21 cellular contexts compared by ENCODE assay signal in the genomic region with DNA sequence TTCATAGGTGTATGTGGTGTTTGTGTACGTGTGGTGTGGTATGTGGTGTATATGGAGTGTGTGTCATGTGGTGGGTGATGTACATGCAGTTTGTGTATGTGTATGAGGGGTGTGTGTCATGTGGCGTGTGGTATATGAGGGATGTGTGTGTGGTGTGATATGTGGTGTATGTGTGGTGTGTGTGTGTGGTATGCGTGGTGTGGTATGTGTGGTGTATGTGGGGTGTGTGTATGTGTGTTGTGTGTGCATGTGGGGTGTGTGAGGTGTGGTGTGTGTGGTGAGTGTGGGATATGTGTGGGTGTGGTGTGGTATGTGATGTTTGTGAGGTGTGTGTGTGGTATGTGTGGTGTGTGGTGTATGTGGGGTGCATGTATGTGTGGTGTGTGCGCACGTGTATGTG.
DNase-seq lines count a peak whose midpoint lies in the region; ATAC-seq, FAIRE-seq and TF ChIP-seq lines count a peak whose summit lies in the region.
"Had no signal": no experiment of that assay in that cellular context is flagged by ENCODE, and none has a peak within 500 bp of the region (broad histone marks: within the 10 kb centered on the region; RNA-seq: fewer than 3 reads in every experiment).

No MANE protein-coding gene starts in this region.

- no peaks in the 10 kb centered on the region for H3K79me1 ChIP-seq in IMR-90 (ENCODE audit: low read depth in 1 of 2, low read length in 2 of 2)

- H3K18ac ChIP-seq in IMR-90 (ENCODE audit: low read depth, low read length): no peak overlapping the region

- no peak overlapping the region for H4K8ac ChIP-seq in IMR-90 (ENCODE audit: low read depth in 2 of 2, low read length in 2 of 2)

- H3K4me1 Mint-ChIP-seq in naive thymus-derived CD4-positive, alpha-beta T cell: no peaks in the 10 kb centered on the region
- no peaks in the 10 kb centered on the region for H3K4me1 Mint-ChIP-seq in activated naive CD8-positive, alpha-beta T cell treated with anti-CD3 and anti-CD28 coated beads, Interleukin-2, amount 50 U/mL, for 24 hours
- no peaks in the 10 kb centered on the region for H3K4me1 Mint-ChIP-seq in activated T-cell treated with anti-CD3 and anti-CD28 coated beads, Interleukin-2, amount 50 U/mL, for 24 hours (ENCODE audit: low read depth)
- H3K4me1 Mint-ChIP-seq: CD4-positive, CD25-positive, alpha-beta regulatory T cell; CD8-positive, alpha-beta memory T cell had no signal

- CTCF ChIA-PET in IMR-90 (lab: Yijun Ruan, JAX) (no interaction called here), K562 (lab: Yijun Ruan, JAX; ENCODE audit: low intra/inter-chr PET ratio) (no interaction called here)
- CTCF ChIA-PET in naive thymus-derived CD4-positive, alpha-beta T cell (lab: Charles Lee): no interaction called here

- H3K9me1 ChIP-seq in IMR-90 (ENCODE audit: insufficient read depth, low read length) (no peaks in the 10 kb centered on the region), K562 (ENCODE audit: control insufficient read depth, insufficient read depth, low read length) (no peaks in the 10 kb centered on the region)

- TF ChIP-seq POLR2A in IMR-90 (IDR thresholded peaks at IDR 0.05; ENCODE audit: low read depth, low read length) (no peak), K562 (conservative IDR thresholded peaks at IDR 0.05) (no peak), esophagus squamous epithelium (IDR thresholded peaks at IDR 0.05) (no peak)

- H3K4me3 Mint-ChIP-seq in naive thymus-derived CD4-positive, alpha-beta T cell: no peak overlapping the region
- H3K4me3 Mint-ChIP-seq in activated naive CD8-positive, alpha-beta T cell treated with anti-CD3 and anti-CD28 coated beads, Interleukin-2, amount 50 U/mL, for 24 hours: no peak overlapping the region
- H3K4me3 Mint-ChIP-seq in activated T-cell treated with anti-CD3 and anti-CD28 coated beads, Interleukin-2, amount 50 U/mL, for 24 hours: no peak overlapping the region
- H3K4me3 Mint-ChIP-seq: CD4-positive, CD25-positive, alpha-beta regulatory T cell; CD8-positive, alpha-beta memory T cell had no signal

- H2BK20ac ChIP-seq in IMR-90 (ENCODE audit: low read depth, low read length): no peak overlapping the region

- H3K27me3 ChIP-seq in IMR-90 (ENCODE audit: control insufficient read depth, insufficient read depth, low read length) (no peaks in the 10 kb centered on the region), K562 (ENCODE audit: control insufficient read depth in 2 of 2, insufficient read depth in 2 of 2, low read length in 2 of 2) (no peaks in the 10 kb centered on the region), esophagus squamous epithelium (peaks cover 0 to 6% (median 0%) of the 10 kb centered on the region in 4 donors)
- H3K27me3 ChIP-seq in naive thymus-derived CD4-positive, alpha-beta T cell (ENCODE audit: control insufficient read depth in 2 of 2, insufficient read depth in 2 of 2, low read length in 2 of 2): no peaks in the 10 kb centered on the region
- H3K27me3 ChIP-seq: BE2C had no signal

- H3K9me3 ChIP-seq in IMR-90 (ENCODE audit: control insufficient read depth, insufficient read depth, low read length) (peaks cover 28% of the 10 kb centered on the region), K562 (replicated peaks; ENCODE audit: control insufficient read depth, insufficient read depth, low read depth, low read length) (no peaks in the 10 kb centered on the region; the same call in 1 of the 2 replicates), esophagus squamous epithelium (no peaks in the 10 kb centered on the region)
- H3K9me3 ChIP-seq in naive thymus-derived CD4-positive, alpha-beta T cell (ENCODE audit: control insufficient read depth in 2 of 3, low read length in 3 of 3): no peaks in the 10 kb centered on the region
- H3K9me3 ChIP-seq: HAP-1 had no signal

- H3K14ac ChIP-seq in IMR-90 (replicated peaks; ENCODE audit: low read depth, low read length): no peak overlapping the region

- H3K4ac ChIP-seq in IMR-90 (ENCODE audit: low read depth, low read length): no peak overlapping the region

- DNase-seq in IMR-90 (no peak), K562 (ENCODE audit: extremely low read depth in 1 of 4, low spot score in 3 of 4) (no peak), esophagus squamous epithelium (lab: John Stamatoyannopoulos, UW) (no peak)
- no peak for DNase-seq in naive thymus-derived CD4-positive, alpha-beta T cell
- DNase-seq in activated naive CD8-positive, alpha-beta T cell treated with anti-CD3 and anti-CD28 coated beads, Interleukin-2, amount 50 U/mL, for 24 hours: no peak
- no peak for DNase-seq in activated T-cell treated with anti-CD3 and anti-CD28 coated beads, Interleukin-2, amount 50 U/mL, for 48 hours
- no peak for DNase-seq in activated T-cell treated with anti-CD3 and anti-CD28 coated beads, Interleukin-2, amount 50 U/mL, for 24 hours
- DNase-seq: ACHN; BE2C; C1 segment of cervical spinal cord; CD4-positive, CD25-positive, alpha-beta regulatory T cell; CD8-positive, alpha-beta memory T cell; COR-L47; DMS 273 treated with DMSO at 0.1 percent for 48 hours; DMS53; DND-41; EL had no signal

- no peak overlapping the region for H3K23ac ChIP-seq in IMR-90 (ENCODE audit: low read depth, low read length)

- in situ Hi-C loops in IMR-90 (cut with MboI; ENCODE audit: low sequenced_read_pairs): no loop called here
- in situ Hi-C loops in K562 (cut with MboI): no loop called here

- H3K79me2 ChIP-seq in K562 (ENCODE audit: control insufficient read depth, insufficient read depth, low read length): no peaks in the 10 kb centered on the region

- TF ChIP-seq CTCF in IMR-90 (conservative IDR thresholded peaks at IDR 0.05; ENCODE audit: low read depth, low read length): no peak
- no peak for TF ChIP-seq CTCF in K562 (IDR thresholded peaks at IDR 0.05 in 2 of 3, conservative IDR thresholded peaks at IDR 0.05 in 1 of 3; ENCODE audit: insufficient read depth in 2 of 3, low read depth in 1 of 3, low read length in 3 of 3)
- no peak for TF ChIP-seq CTCF in esophagus squamous epithelium (IDR thresholded peaks at IDR 0.05)

- no peak overlapping the region for H2AFZ ChIP-seq in IMR-90 (replicated peaks; ENCODE audit: low read length, poor library complexity)
- no peak overlapping the region for H2AFZ ChIP-seq in K562 (ENCODE audit: low read depth, low read length)

- H2AK5ac ChIP-seq in IMR-90 (ENCODE audit: low read depth, low read length): no peak overlapping the region

- H3K4me1 ChIP-seq in IMR-90 (ENCODE audit: control insufficient read depth, insufficient read depth, low read length): no peaks in the 10 kb centered on the region
- no peaks in the 10 kb centered on the region for H3K4me1 ChIP-seq in K562 (replicated peaks in 1 of 2; ENCODE audit: control insufficient read depth in 2 of 2, insufficient read depth in 2 of 2, low read length in 2 of 2)
- no peaks in the 10 kb centered on the region for H3K4me1 ChIP-seq in naive thymus-derived CD4-positive, alpha-beta T cell (ENCODE audit: control insufficient read depth in 2 of 2, insufficient read depth in 2 of 2, low read length in 2 of 2)
- H3K4me1 ChIP-seq in esophagus squamous epithelium: no peaks in the 10 kb centered on the region
- H3K4me1 ChIP-seq: BE2C, HAP-1 had no signal

- H3K9ac ChIP-seq in IMR-90 (ENCODE audit: low read depth, low read length): no peak overlapping the region
- no peak overlapping the region for H3K9ac ChIP-seq in K562 (ENCODE audit: insufficient read depth in 1 of 2, low read depth in 2 of 2, low read length in 2 of 2)

- H2AK9ac ChIP-seq in IMR-90 (replicated peaks; ENCODE audit: low read depth, low read length, poor library complexity): peak overlapping the region; percentile 65

- no peak for TF ChIP-seq EP300 in K562 (IDR thresholded peaks at IDR 0.05; ENCODE audit: low read length)

- H2BK15ac ChIP-seq in IMR-90 (ENCODE audit: low read depth, low read length): no peak overlapping the region

- no peak overlapping the region for H2BK120ac ChIP-seq in IMR-90 (ENCODE audit: low read depth, low read length)

- H3K27ac ChIP-seq in IMR-90 (ENCODE audit: insufficient read depth, low read length): no peak overlapping the region
- H3K27ac ChIP-seq in K562 (ENCODE audit: extremely low read depth, low read depth, low read length): no peak overlapping the region
- H3K27ac ChIP-seq in naive thymus-derived CD4-positive, alpha-beta T cell (ENCODE audit: low read depth, low read length): no peak overlapping the region
- H3K27ac ChIP-seq in esophagus squamous epithelium: no peak overlapping the region

- ATAC-seq in IMR-90 (ENCODE audit: low read depth) (no peak), K562 (no peak)
- peak; percentile 30 for ATAC-seq in naive thymus-derived CD4-positive, alpha-beta T cell
- no peak for ATAC-seq in activated naive CD8-positive, alpha-beta T cell treated with anti-CD3 and anti-CD28 coated beads, Interleukin-2, amount 50 U/mL, for 24 hours
- ATAC-seq: GM12878, HepG2 had no signal

- intact Hi-C loops in IMR-90 (cut with micrococcal nuclease) (loop anchor here (5.0 kb wide), 1 partner anchor 928 kb away; no protein-coding TSS in a partner anchor), K562 (cut with micrococcal nuclease) (no loop called here), esophagus squamous epithelium (cut with DNase I) (loop anchor here (5.0 to 10.0 kb wide), 2 partner anchors 243 to 925 kb away; no protein-coding TSS in a partner anchor)
- intact Hi-C loops in naive thymus-derived CD4-positive, alpha-beta T cell (cut with micrococcal nuclease): loop anchor here in 1 of 2 donors (5.0 to 10.0 kb wide), 2 partner anchors 248 to 925 kb away; no protein-coding TSS in a partner anchor

- no peak overlapping the region for H4K91ac ChIP-seq in IMR-90 (ENCODE audit: insufficient read depth, low read depth, low read length)

- FAIRE-seq in K562 (lab: Jason Lieb, UNC): peak; percentile 35
- FAIRE-seq: A204.1, GM12878, HepG2 had no signal

- H3K4me3 ChIP-seq in IMR-90 (ENCODE audit: insufficient read depth, low read depth, low read length): no peak overlapping the region
- no peak overlapping the region for H3K4me3 ChIP-seq in K562
- H3K4me3 ChIP-seq in naive thymus-derived CD4-positive, alpha-beta T cell (ENCODE audit: low read length): no peak overlapping the region
- H3K4me3 ChIP-seq in esophagus squamous epithelium: no peak overlapping the region
- H3K4me3 ChIP-seq: GM12878, HAP-1 had no signal

- no peak overlapping the region for H3K56ac ChIP-seq in IMR-90 (ENCODE audit: extremely low read depth, insufficient read depth, low read length)

- H3K4me2 ChIP-seq in IMR-90 (ENCODE audit: low read depth, low read length) (no peak overlapping the region), K562 (ENCODE audit: insufficient read depth, low read length) (no peak overlapping the region)

- H4K20me1 ChIP-seq in IMR-90 (ENCODE audit: insufficient read depth, low read length): no peaks in the 10 kb centered on the region
- H4K20me1 ChIP-seq in K562 (replicated peaks; ENCODE audit: control insufficient read depth, insufficient read depth, low read length): no peaks in the 10 kb centered on the region

- dilution Hi-C loops in IMR-90 (cut with HindIII; ENCODE audit: low sequenced_read_pairs, unreplicated experiment): no loop called here

- no peak overlapping the region for H3K27ac Mint-ChIP-seq in naive thymus-derived CD4-positive, alpha-beta T cell
- H3K27ac Mint-ChIP-seq in activated naive CD8-positive, alpha-beta T cell treated with anti-CD3 and anti-CD28 coated beads, Interleukin-2, amount 50 U/mL, for 24 hours: no peak overlapping the region
- H3K27ac Mint-ChIP-seq in activated T-cell treated with anti-CD3 and anti-CD28 coated beads, Interleukin-2, amount 50 U/mL, for 24 hours: no peak overlapping the region
- H3K27ac Mint-ChIP-seq: CD4-positive, CD25-positive, alpha-beta regulatory T cell; CD8-positive, alpha-beta memory T cell had no signal

- peaks cover 0 to 4% (median 0%) of the 10 kb centered on the region in 5 donors for H3K27me3 Mint-ChIP-seq in naive thymus-derived CD4-positive, alpha-beta T cell
- H3K27me3 Mint-ChIP-seq in activated naive CD8-positive, alpha-beta T cell treated with anti-CD3 and anti-CD28 coated beads, Interleukin-2, amount 50 U/mL, for 24 hours: no peaks in the 10 kb centered on the region
- no peaks in the 10 kb centered on the region for H3K27me3 Mint-ChIP-seq in activated T-cell treated with anti-CD3 and anti-CD28 coated beads, Interleukin-2, amount 50 U/mL, for 24 hours
- H3K27me3 Mint-ChIP-seq: CD4-positive, CD25-positive, alpha-beta regulatory T cell; CD8-positive, alpha-beta memory T cell had no signal

- 87% methylated on average over 3 of the region's 5 CpGs; no CpG with 5 or more reads in 1 of the 2 experiments for WGBS in IMR-90 (ENCODE audit: extremely low coverage in 2 of 2, insufficient read length in 1 of 2), 2 experiments
- WGBS in K562 (ENCODE audit: insufficient coverage, low coverage, missing lambda C conversion rate): 0% methylated on average over 5 of the region's 5 CpGs
- 76% methylated on average over 5 of the region's 5 CpGs for WGBS in esophagus squamous epithelium, 2 donors

- no peaks in the 10 kb centered on the region for H3K36me3 ChIP-seq in IMR-90 (ENCODE audit: control insufficient read depth, insufficient read depth, low read length)
- H3K36me3 ChIP-seq in K562 (ENCODE audit: control insufficient read depth, insufficient read depth, low read length): no peaks in the 10 kb centered on the region
- no peaks in the 10 kb centered on the region for H3K36me3 ChIP-seq in naive thymus-derived CD4-positive, alpha-beta T cell (ENCODE audit: control insufficient read depth in 2 of 3, insufficient read depth in 3 of 3, low read length in 3 of 3)
- no peaks in the 10 kb centered on the region for H3K36me3 ChIP-seq in esophagus squamous epithelium
- H3K36me3 ChIP-seq: BE2C, HAP-1 had no signal

- TF ChIP-seq RAD21 in IMR-90 (IDR thresholded peaks at IDR 0.05; ENCODE audit: low read length): no peak
- TF ChIP-seq RAD21 in K562 (CRISPR knock-in tag; conservative IDR thresholded peaks at IDR 0.05 in 1 of 2, IDR thresholded peaks at IDR 0.05 in 1 of 2): no peak

- no peaks in the 10 kb centered on the region for H3K36me3 Mint-ChIP-seq in naive thymus-derived CD4-positive, alpha-beta T cell
- H3K36me3 Mint-ChIP-seq in activated naive CD8-positive, alpha-beta T cell treated with anti-CD3 and anti-CD28 coated beads, Interleukin-2, amount 50 U/mL, for 24 hours (ENCODE audit: low read depth): no peaks in the 10 kb centered on the region
- no peaks in the 10 kb centered on the region for H3K36me3 Mint-ChIP-seq in activated T-cell treated with anti-CD3 and anti-CD28 coated beads, Interleukin-2, amount 50 U/mL, for 24 hours (ENCODE audit: low read depth)
- H3K36me3 Mint-ChIP-seq: CD4-positive, CD25-positive, alpha-beta regulatory T cell; CD8-positive, alpha-beta memory T cell had no signal

- H4K5ac ChIP-seq in IMR-90 (ENCODE audit: low read depth, low read length): no peak overlapping the region

- no peaks in the 10 kb centered on the region for H3K9me3 Mint-ChIP-seq in naive thymus-derived CD4-positive, alpha-beta T cell
- H3K9me3 Mint-ChIP-seq in activated naive CD8-positive, alpha-beta T cell treated with anti-CD3 and anti-CD28 coated beads, Interleukin-2, amount 50 U/mL, for 24 hours: no peaks in the 10 kb centered on the region
- H3K9me3 Mint-ChIP-seq in activated T-cell treated with anti-CD3 and anti-CD28 coated beads, Interleukin-2, amount 50 U/mL, for 24 hours: no peaks in the 10 kb centered on the region

- POLR2A ChIA-PET in IMR-90 (lab: Charles Lee; ENCODE audit: unreplicated experiment): no interaction called here
- POLR2A ChIA-PET in K562 (lab: Yijun Ruan, JAX): no interaction called here
- POLR2A ChIA-PET in naive thymus-derived CD4-positive, alpha-beta T cell (lab: Charles Lee): no interaction called here

- H2BK5ac ChIP-seq in IMR-90 (ENCODE audit: low read depth, low read length, poor library complexity, severe bottlenecking): peak overlapping the region; percentile 88

- BruUV-seq in IMR-90 (replicated peaks; lab: Mats Ljungman, UMichigan) (no TSS peak), K562 (replicated peaks; lab: Mats Ljungman, UMichigan) (no TSS peak)
